1 cellular context compared by ENCODE assay signal in the genomic region with DNA sequence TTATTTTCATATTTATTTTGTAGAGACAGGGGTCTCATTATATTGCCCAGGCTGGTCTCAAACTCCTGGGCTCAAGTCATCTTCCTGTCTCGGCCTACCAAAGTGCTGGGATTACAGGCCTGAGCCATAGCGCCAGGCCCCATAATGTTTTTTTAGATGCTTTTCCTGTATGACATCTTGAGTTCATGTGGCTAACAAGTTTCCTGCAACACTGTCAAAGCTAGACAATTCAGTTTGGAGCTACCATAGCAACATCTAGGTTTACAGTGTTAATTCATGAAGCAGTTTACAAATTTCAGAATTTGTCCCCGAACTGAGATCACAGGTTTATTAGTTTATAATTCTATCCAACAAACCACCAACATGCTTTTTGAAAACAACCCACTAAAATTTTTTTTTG.
TF ChIP-seq lines count a peak whose summit lies in the region.

No MANE protein-coding gene starts in this region.

TF ChIP-seq in SK-N-SH, 30 proteins besides CTCF, POLR2A, EP300 and RAD21 (continued from another document):
- TF ChIP-seq, protein P1, sequence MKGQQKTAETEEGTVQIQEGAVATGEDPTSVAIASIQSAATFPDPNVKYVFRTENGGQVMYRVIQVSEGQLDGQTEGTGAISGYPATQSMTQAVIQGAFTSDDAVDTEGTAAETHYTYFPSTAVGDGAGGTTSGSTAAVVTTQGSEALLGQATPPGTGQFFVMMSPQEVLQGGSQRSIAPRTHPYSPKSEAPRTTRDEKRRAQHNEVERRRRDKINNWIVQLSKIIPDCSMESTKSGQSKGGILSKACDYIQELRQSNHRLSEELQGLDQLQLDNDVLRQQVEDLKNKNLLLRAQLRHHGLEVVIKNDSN (IDR thresholded peaks at IDR 0.05; ENCODE audit: borderline replicate concordance, low read depth), result no peak
- no peak for TF ChIP-seq EZH2phosphoT487 (IDR thresholded peaks at IDR 0.05; ENCODE audit: borderline replicate concordance, low read depth)
- no peak for TF ChIP-seq NRF1 (IDR thresholded peaks at IDR 0.05; ENCODE audit: low read depth, low read length)
- TF ChIP-seq GABPA (IDR thresholded peaks at IDR 0.05; ENCODE audit: low read depth), result no peak
- no peak for TF ChIP-seq MXI1 (IDR thresholded peaks at IDR 0.05; ENCODE audit: low read depth, low read length)
- TF ChIP-seq FOXJ3 (CRISPR knock-in tag; IDR thresholded peaks at IDR 0.05), result no peak
- TF ChIP-seq GATA2 (CRISPR knock-in tag; IDR thresholded peaks at IDR 0.05), result no peak
- TF ChIP-seq RFX5 (IDR thresholded peaks at IDR 0.05; ENCODE audit: low read length), result no peak
- TF ChIP-seq, protein P2, sequence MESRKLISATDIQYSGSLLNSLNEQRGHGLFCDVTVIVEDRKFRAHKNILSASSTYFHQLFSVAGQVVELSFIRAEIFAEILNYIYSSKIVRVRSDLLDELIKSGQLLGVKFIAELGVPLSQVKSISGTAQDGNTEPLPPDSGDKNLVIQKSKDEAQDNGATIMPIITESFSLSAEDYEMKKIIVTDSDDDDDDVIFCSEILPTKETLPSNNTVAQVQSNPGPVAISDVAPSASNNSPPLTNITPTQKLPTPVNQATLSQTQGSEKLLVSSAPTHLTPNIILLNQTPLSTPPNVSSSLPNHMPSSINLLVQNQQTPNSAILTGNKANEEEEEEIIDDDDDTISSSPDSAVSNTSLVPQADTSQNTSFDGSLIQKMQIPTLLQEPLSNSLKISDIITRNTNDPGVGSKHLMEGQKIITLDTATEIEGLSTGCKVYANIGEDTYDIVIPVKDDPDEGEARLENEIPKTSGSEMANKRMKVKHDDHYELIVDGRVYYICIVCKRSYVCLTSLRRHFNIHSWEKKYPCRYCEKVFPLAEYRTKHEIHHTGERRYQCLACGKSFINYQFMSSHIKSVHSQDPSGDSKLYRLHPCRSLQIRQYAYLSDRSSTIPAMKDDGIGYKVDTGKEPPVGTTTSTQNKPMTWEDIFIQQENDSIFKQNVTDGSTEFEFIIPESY (IDR thresholded peaks at IDR 0.05; ENCODE audit: borderline replicate concordance, low read depth), result no peak
- no peak for TF ChIP-seq TEAD4 (IDR thresholded peaks at IDR 0.05; ENCODE audit: borderline replicate concordance, insufficient read depth)
- TF ChIP-seq, protein P3, sequence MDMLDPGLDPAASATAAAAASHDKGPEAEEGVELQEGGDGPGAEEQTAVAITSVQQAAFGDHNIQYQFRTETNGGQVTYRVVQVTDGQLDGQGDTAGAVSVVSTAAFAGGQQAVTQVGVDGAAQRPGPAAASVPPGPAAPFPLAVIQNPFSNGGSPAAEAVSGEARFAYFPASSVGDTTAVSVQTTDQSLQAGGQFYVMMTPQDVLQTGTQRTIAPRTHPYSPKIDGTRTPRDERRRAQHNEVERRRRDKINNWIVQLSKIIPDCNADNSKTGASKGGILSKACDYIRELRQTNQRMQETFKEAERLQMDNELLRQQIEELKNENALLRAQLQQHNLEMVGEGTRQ (IDR thresholded peaks at IDR 0.05; ENCODE audit: borderline replicate concordance, low read depth, low read length), result no peak
- TF ChIP-seq SMC3 (IDR thresholded peaks at IDR 0.05; ENCODE audit: low read depth, low read length), result no peak
- no peak for TF ChIP-seq TCF12 (IDR thresholded peaks at IDR 0.05)
